In the genomic region with DNA sequence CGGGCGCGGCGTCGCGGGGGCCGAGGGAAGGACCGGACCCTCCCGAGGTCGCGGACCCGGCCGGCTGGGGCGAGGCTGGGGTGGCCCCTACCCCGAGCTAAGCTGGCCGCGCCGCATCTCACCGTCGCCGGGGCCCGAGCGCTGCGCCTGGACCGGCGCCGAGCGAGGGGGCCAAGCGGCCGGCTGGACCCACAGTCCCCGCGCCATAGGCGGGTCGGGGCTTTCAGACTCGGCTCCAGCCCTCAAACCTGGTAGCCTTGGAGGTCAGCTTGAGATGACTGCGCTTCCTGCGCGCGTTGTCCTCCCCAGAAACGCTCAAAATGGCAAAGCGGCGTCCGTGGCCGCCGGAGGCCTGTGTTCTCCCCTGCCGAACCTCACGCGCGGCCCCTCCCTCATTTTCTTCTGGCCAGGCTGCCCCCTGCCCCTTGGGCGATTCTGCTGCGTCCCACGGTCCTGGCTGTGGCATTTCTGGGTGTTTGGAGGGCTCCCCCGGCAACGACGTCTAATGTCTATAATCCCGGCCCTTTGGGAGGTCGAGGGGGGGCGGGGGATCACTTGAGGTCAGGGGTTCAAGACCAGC, we compare ENCODE assay signal across 9 cellular contexts. TPM values are rescaled to one million over a fixed set of nuclear protein-coding genes. Genes with fewer than 3 reads are reported as not detected.
DNase-seq lines count a peak whose midpoint lies in the region; ATAC-seq and TF ChIP-seq lines count a peak whose summit lies in the region.
"Had no signal": no experiment of that assay in that cellular context is flagged by ENCODE, and none has a peak within 500 bp of the region (broad histone marks: within the 10 kb centered on the region; RNA-seq: fewer than 3 reads in every experiment).

No MANE protein-coding gene starts in this region.

- no peaks in the 10 kb centered on the region for H3K36me3 ChIP-seq in heart left ventricle
- H3K36me3 ChIP-seq in duodenal mucosa (ENCODE audit: control insufficient read depth in 1 of 2, insufficient read depth in 2 of 2, low read length in 2 of 2), result no peaks in the 10 kb centered on the region
- no peaks in the 10 kb centered on the region for H3K36me3 ChIP-seq in neural progenitor cell

- H2AFZ ChIP-seq in neural progenitor cell (replicated peaks), result peak overlapping the region; percentile 75

- H3K4me2 ChIP-seq in neural progenitor cell, result peak overlapping the region; percentile 86

- peaks cover 0 to 14% (median 0%) of the 10 kb centered on the region in 12 donors for H3K9me3 ChIP-seq in heart left ventricle
- no peaks in the 10 kb centered on the region for H3K9me3 ChIP-seq in duodenal mucosa (ENCODE audit: control insufficient read depth in 1 of 2, low read length in 2 of 2)
- H3K9me3 ChIP-seq in neural progenitor cell (ENCODE audit: low read depth), result no peaks in the 10 kb centered on the region

- H3K4me3 ChIP-seq in heart left ventricle (peak overlapping the region; percentile 52 to 89 (median 80)), LNCaP clone FGC (ENCODE audit: low read depth, low read length) (peak overlapping the region; percentile 82), duodenal mucosa (ENCODE audit: low read depth in 1 of 2, low read length in 2 of 2) (peak overlapping the region; percentile 74 to 89), neural progenitor cell (peak overlapping the region; percentile 83)

- H3K9ac ChIP-seq in duodenal mucosa (ENCODE audit: low read depth in 1 of 2, low read length in 2 of 2) (peak overlapping the region; percentile 56 to 69), neural progenitor cell (no peak overlapping the region)

- H3K9me3 Mint-ChIP-seq in neural progenitor cell, result no peaks in the 10 kb centered on the region

- ATAC-seq in heart left ventricle, result no peak
- no peak for ATAC-seq in left ventricle myocardium superior

- peak overlapping the region; percentile 95 for H3K4me3 Mint-ChIP-seq in neural progenitor cell

- H3K4me1 ChIP-seq in heart left ventricle, result peaks cover 0 to 39% (median 24%) of the 10 kb centered on the region in 12 donors
- peaks cover 16 to 28% of the 10 kb centered on the region in 2 donors for H3K4me1 ChIP-seq in duodenal mucosa (ENCODE audit: control insufficient read depth in 1 of 2, insufficient read depth in 2 of 2, low read length in 2 of 2)
- peaks cover 7% of the 10 kb centered on the region for H3K4me1 ChIP-seq in neural progenitor cell

- peaks cover 11% of the 10 kb centered on the region for H4K20me1 ChIP-seq in neural progenitor cell (ENCODE audit: low read depth)

- peaks cover 22% of the 10 kb centered on the region for H3K79me2 ChIP-seq in neural progenitor cell (ENCODE audit: low read depth)

- H3K27me3 Mint-ChIP-seq in neural progenitor cell (ENCODE audit: insufficient read depth, low read depth), result peaks cover 18% of the 10 kb centered on the region

- H3K36me3 Mint-ChIP-seq in neural progenitor cell, result no peaks in the 10 kb centered on the region

- peaks cover 2% of the 10 kb centered on the region for H3F3A ChIP-seq in neural progenitor cell (ENCODE audit: low read depth)

- TF ChIP-seq CTCF in heart left ventricle (IDR thresholded peaks at IDR 0.05) (no peak), LNCaP clone FGC (IDR thresholded peaks at IDR 0.05; ENCODE audit: control insufficient read depth, extremely low read depth, insufficient read depth) (no peak), neural progenitor cell (IDR thresholded peaks at IDR 0.05) (no peak)

- intact Hi-C loops in heart left ventricle (cut with DNase I), result no loop called here
- intact Hi-C loops in left ventricle myocardium superior (cut with micrococcal nuclease), result no loop called here

- peaks cover 22% of the 10 kb centered on the region for H3K4me1 Mint-ChIP-seq in neural progenitor cell

- H3K27me3 ChIP-seq in heart left ventricle, result peaks cover 0 to 25% (median 13%) of the 10 kb centered on the region in 9 donors
- no peaks in the 10 kb centered on the region for H3K27me3 ChIP-seq in duodenal mucosa (ENCODE audit: control insufficient read depth in 1 of 2, insufficient read depth in 2 of 2, low read length in 2 of 2)
- H3K27me3 ChIP-seq in neural progenitor cell, result peaks cover 52% of the 10 kb centered on the region

- DNase-seq in heart left ventricle (peak in 1 of 5 donors; percentile 58), left ventricle myocardium superior (no peak), LNCaP clone FGC (ENCODE audit: low read depth) (no peak), neural progenitor cell (ENCODE audit: low spot score) (peak; percentile 45), NOMO-1 treated with dmso at 0.1 percent for 144 hours (lab: John Stamatoyannopoulos, UW; ENCODE audit: unreplicated experiment) (no peak), iPS-NIHi11 (ENCODE audit: low spot score) (no peak)
- DNase-seq in stimulated activated naive CD4-positive, alpha-beta T cell treated with Interleukin-2 at 50 U/mL for 16 hours (lab: John Stamatoyannopoulos, UW), result no peak

- TF ChIP-seq POLR2A in heart left ventricle (IDR thresholded peaks at IDR 0.05), result no peak

- WGBS in heart left ventricle, 4 donors, result 4 to 7% (median 6%) methylated on average over 34 to 58 of the region's 58 CpGs

- H3K27ac ChIP-seq in heart left ventricle (peak overlapping the region in 11 of 12 donors; percentile 58 to 87 (median 72)), duodenal mucosa (ENCODE audit: low read depth, low read length) (no peak overlapping the region), neural progenitor cell (no peak overlapping the region)

- no peak overlapping the region for H3K27ac Mint-ChIP-seq in neural progenitor cell

RNA-seq across cellular contexts. Expression of gene GRIN1, which starts 8.7 kb away (rescaled TPM):
- total RNA-seq in heart left ventricle, result not detected
- polyA plus RNA-seq in heart left ventricle, result under 1 TPM in 1 of 2 donors, not detected in 1; 0.10 TPM
- not detected for total RNA-seq in left ventricle myocardium superior
- total RNA-seq in neural progenitor cell (ENCODE audit: low replicate concordance), result 0.03 TPM in 1 of 2 replicates, not detected in the other

RNA-seq across cellular contexts. Expression of gene DPP7, which starts 15.7 kb away (rescaled TPM):
- total RNA-seq in heart left ventricle (100 to 1,000 TPM in 8 of 9 donors, 10 to 100 TPM in 1; 96.6 to 137 (median 119) TPM), left ventricle myocardium superior (155 TPM), neural progenitor cell (ENCODE audit: low replicate concordance) (2.6 and 24.3 TPM in 2 replicates)
- 100 to 1,000 TPM; 112 to 260 TPM for polyA plus RNA-seq in heart left ventricle

RNA-seq across cellular contexts. Expression of gene LRRC26, which starts 39.6 kb away (rescaled TPM):
- total RNA-seq in heart left ventricle, result not detected
- polyA plus RNA-seq in heart left ventricle, result not detected
- total RNA-seq in left ventricle myocardium superior, result not detected
- total RNA-seq in neural progenitor cell (ENCODE audit: low replicate concordance), result 0.59 TPM in 1 of 2 replicates, not detected in the other
- total RNA-seq: lung microvascular endothelial cell had no signal

RNA-seq across cellular contexts. Expression of gene TMEM210, which starts 41.6 kb away (rescaled TPM):
- not detected for total RNA-seq in heart left ventricle
- polyA plus RNA-seq in heart left ventricle, result not detected
- not detected for total RNA-seq in left ventricle myocardium superior
- total RNA-seq in neural progenitor cell (ENCODE audit: low replicate concordance), result not detected in 2 replicates
- total RNA-seq: lung microvascular endothelial cell had no signal

RNA-seq across cellular contexts. Expression of gene MAN1B1, which starts 43.5 kb away (rescaled TPM):
- total RNA-seq in heart left ventricle, result 10 to 100 TPM; 17.6 to 40.6 (median 21.7) TPM
- polyA plus RNA-seq in heart left ventricle, result 10 to 100 TPM; 26.7 to 29.5 TPM
- total RNA-seq in left ventricle myocardium superior, result 21.4 TPM
- total RNA-seq in neural progenitor cell (ENCODE audit: low replicate concordance), result 24.6 and 43.5 TPM in 2 replicates

Comparison
In these comparisons a context has a peak if more than half of its experiments do, and no peak if none do; other contexts are left out.
1. H3K27ac ChIP-seq: peak in heart left ventricle (11 of 12); none in duodenal mucosa (single experiment) and neural progenitor cell (single experiment).
2. Peak in every context shown above with its lines, with median percentiles within 50 percentile points of each other: H3K4me3 ChIP-seq.